8 cellular contexts compared by ENCODE assay signal in the genomic region with DNA sequence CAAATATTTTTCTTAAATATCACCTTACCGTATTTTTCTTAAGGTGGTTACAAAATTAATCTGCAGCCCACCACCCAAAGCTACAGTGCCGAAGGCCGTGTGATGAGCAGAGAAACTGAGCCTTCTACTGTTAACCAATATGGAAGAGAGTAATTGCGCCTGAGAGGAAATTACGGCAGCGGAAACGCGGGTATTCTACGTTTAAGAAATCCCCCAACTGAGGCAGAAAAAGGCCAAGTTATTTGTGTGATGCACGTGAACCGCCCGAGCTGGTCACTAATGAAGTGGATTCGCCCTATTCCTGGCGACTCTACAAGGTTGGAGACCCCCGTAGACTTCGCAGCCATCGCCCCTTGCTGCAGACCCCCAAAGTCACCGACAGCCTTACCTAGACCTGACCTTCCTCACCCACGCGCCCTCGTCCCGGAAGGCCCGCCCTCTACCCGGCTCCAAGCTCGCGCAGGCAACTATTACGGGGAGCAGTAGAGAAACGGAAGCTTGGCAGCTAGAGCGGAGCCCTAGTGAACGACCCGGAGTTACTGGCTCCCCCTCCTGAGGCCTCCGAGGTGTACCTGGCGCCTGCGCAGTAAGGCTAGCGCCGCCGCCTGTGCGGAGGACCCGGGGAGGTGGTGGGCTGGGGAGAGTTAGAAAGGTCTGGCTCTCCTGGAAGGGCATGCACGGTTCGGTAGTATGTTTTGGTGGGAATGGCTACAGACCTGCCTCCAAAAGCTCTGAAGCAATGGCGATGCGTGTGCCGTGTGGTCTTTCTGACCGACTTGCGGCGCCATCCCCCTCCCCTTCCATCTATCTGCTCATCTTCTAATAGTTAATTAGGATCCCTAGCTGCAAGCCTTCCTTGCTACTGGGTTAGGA.
DNase-seq lines count a peak whose midpoint lies in the region; ATAC-seq lines count a peak whose summit lies in the region.

TSS of gene MRPS33 (minus strand) at position 430 of the 873 bp plus-strand sequence. CDS start 4,319 bp downstream, outside the sequence.

- ATAC-seq in GM19043 (IDR thresholded peaks at IDR 0.05; ENCODE audit: low read depth, unreplicated experiment): peak; percentile 99
- ATAC-seq in HG03378 (IDR thresholded peaks at IDR 0.05; ENCODE audit: unreplicated experiment): peak; percentile 96
- peak; percentile 96 to 98 for ATAC-seq in activated CD4-positive, CD25-positive, alpha-beta regulatory T cell treated with anti-CD3 and anti-CD28 coated beads, Interleukin-2, amount 50 U/mL, for 24 hours

- DNase-seq in Ammon's horn (ENCODE audit: low spot score) (peak; percentile 97), NCI-H446 treated with DMSO at 0.1 percent for 48 hours (lab: John Stamatoyannopoulos, UW) (peak; percentile 93), cerebellar cortex (ENCODE audit: low spot score) (peak; percentile 99), islet precursor cell (peak; percentile 98)
- peak; percentile 92 to 94 (median 93) for DNase-seq in stimulated activated CD4-positive, alpha-beta T cell treated with anti-CD3 and anti-CD28 coated beads, Interleukin-12 subunit alpha, Interleukin-12 subunit beta, amount 100 ng/mL, for 48 hours (ENCODE audit: low read depth in 2 of 3, low spot score in 1 of 3)

Comparison
In these comparisons a context has a peak if more than half of its experiments do, and no peak if none do; other contexts are left out.
1. Peak in every context shown above with its lines: DNase-seq and ATAC-seq.